ENCODE assay signal across 11 cellular contexts in genomic region chr12:6370576-6370935, GRCh38. TPM values are rescaled to one million over a fixed set of nuclear protein-coding genes. Genes with fewer than 3 reads are reported as not detected.
A peak's percentile ranks its signal among the peaks of the same experiment; 100 is the strongest.
DNase-seq lines count a peak whose midpoint lies in the region; ATAC-seq and TF ChIP-seq lines count a peak whose summit lies in the region.
"Had no signal": no experiment of that assay in that cellular context is flagged by ENCODE, and none has a peak within 500 bp of the region (broad histone marks: within the 10 kb centered on the region; RNA-seq: fewer than 3 reads in every experiment).

No MANE protein-coding gene starts in this region.

- H3K27me3 Mint-ChIP-seq in activated CD8-positive, alpha-beta T cell treated with anti-CD3 and anti-CD28 coated beads for 36 hours, result no peaks in the 10 kb centered on the region
- peaks cover 2% of the 10 kb centered on the region for H3K27me3 Mint-ChIP-seq in activated CD8-positive, alpha-beta T cell treated with anti-CD3 and anti-CD28 coated beads, Interleukin-2, amount 10 ng/mL, durations not matched to agents 7 days and 5 days (ENCODE audit: low read depth)
- H3K27me3 Mint-ChIP-seq in chondrocyte (ENCODE audit: low read depth) (no peaks in the 10 kb centered on the region), T-helper 17 cell (peaks cover 7% of the 10 kb centered on the region)
- no peaks in the 10 kb centered on the region for H3K27me3 Mint-ChIP-seq in activated naive CD8-positive, alpha-beta T cell treated with anti-CD3 and anti-CD28 coated beads for 36 hours

- peaks cover 44% of the 10 kb centered on the region for H3K4me1 Mint-ChIP-seq in activated CD8-positive, alpha-beta T cell treated with anti-CD3 and anti-CD28 coated beads for 36 hours (ENCODE audit: low read depth)
- H3K4me1 Mint-ChIP-seq in activated CD8-positive, alpha-beta T cell treated with anti-CD3 and anti-CD28 coated beads, Interleukin-2, amount 10 ng/mL, durations not matched to agents 7 days and 5 days (ENCODE audit: low read depth), result peaks cover 53% of the 10 kb centered on the region
- H3K4me1 Mint-ChIP-seq in chondrocyte (ENCODE audit: low read depth) (peaks cover 38% of the 10 kb centered on the region), T-helper 17 cell (peaks cover 19% of the 10 kb centered on the region)
- peaks cover 34% of the 10 kb centered on the region for H3K4me1 Mint-ChIP-seq in activated naive CD8-positive, alpha-beta T cell treated with anti-CD3 and anti-CD28 coated beads for 36 hours

- H3K27me3 ChIP-seq in mucosa of stomach (ENCODE audit: control insufficient read depth, insufficient read depth, low read length) (no peaks in the 10 kb centered on the region), upper lobe of right lung (no peaks in the 10 kb centered on the region)

- TF ChIP-seq CTCF in activated CD8-positive, alpha-beta T cell treated with anti-CD3 and anti-CD28 coated beads for 36 hours (IDR thresholded peaks at IDR 0.05), result no peak
- no peak for TF ChIP-seq CTCF in chondrocyte (IDR thresholded peaks at IDR 0.05)
- TF ChIP-seq CTCF in upper lobe of right lung (IDR thresholded peaks at IDR 0.05), result no peak

- intact Hi-C loops in activated CD8-positive, alpha-beta T cell treated with anti-CD3 and anti-CD28 coated beads for 36 hours (cut with micrococcal nuclease), result no loop called here
- intact Hi-C loops in upper lobe of right lung (cut with DNase I), result no loop called here

- in situ Hi-C loops in KBM-7 (cut with MboI; ENCODE audit: low pct_unique_long_range_greater_than_20kb, low sequenced_read_pairs), result no loop called here

- H3K4me3 Mint-ChIP-seq in activated CD8-positive, alpha-beta T cell treated with anti-CD3 and anti-CD28 coated beads for 36 hours, result no peak overlapping the region
- H3K4me3 Mint-ChIP-seq in activated CD8-positive, alpha-beta T cell treated with anti-CD3 and anti-CD28 coated beads, Interleukin-2, amount 10 ng/mL, durations not matched to agents 7 days and 5 days, result no peak overlapping the region
- H3K4me3 Mint-ChIP-seq in chondrocyte (ENCODE audit: unreplicated experiment), result no peak overlapping the region
- H3K4me3 Mint-ChIP-seq in activated naive CD8-positive, alpha-beta T cell treated with anti-CD3 and anti-CD28 coated beads for 36 hours, result no peak overlapping the region
- no peak overlapping the region for H3K4me3 Mint-ChIP-seq in T-helper 17 cell

- ATAC-seq in activated CD8-positive, alpha-beta T cell treated with anti-CD3 and anti-CD28 coated beads for 36 hours, result no peak
- ATAC-seq in activated CD8-positive, alpha-beta T cell treated with anti-CD3 and anti-CD28 coated beads, Interleukin-2, amount 10 ng/mL, durations not matched to agents 7 days and 5 days, result no peak
- ATAC-seq in upper lobe of right lung, result no peak
- ATAC-seq in T-helper 17 cell, result no peak

- H3K36me3 Mint-ChIP-seq in activated CD8-positive, alpha-beta T cell treated with anti-CD3 and anti-CD28 coated beads for 36 hours (ENCODE audit: low read depth), result no peaks in the 10 kb centered on the region
- no peaks in the 10 kb centered on the region for H3K36me3 Mint-ChIP-seq in activated CD8-positive, alpha-beta T cell treated with anti-CD3 and anti-CD28 coated beads, Interleukin-2, amount 10 ng/mL, durations not matched to agents 7 days and 5 days (ENCODE audit: low read depth)
- H3K36me3 Mint-ChIP-seq in chondrocyte (ENCODE audit: low read depth) (no peaks in the 10 kb centered on the region), T-helper 17 cell (ENCODE audit: low read depth) (no peaks in the 10 kb centered on the region)
- H3K36me3 Mint-ChIP-seq in activated naive CD8-positive, alpha-beta T cell treated with anti-CD3 and anti-CD28 coated beads for 36 hours, result no peaks in the 10 kb centered on the region

- H3K4me3 ChIP-seq in mucosa of stomach (ENCODE audit: low read length) (peak overlapping the region; percentile 65), upper lobe of right lung (peak overlapping the region; percentile 29)
- H3K4me3 ChIP-seq: cardiac muscle cell had no signal

- CTCF ChIA-PET in activated CD8-positive, alpha-beta T cell treated with anti-CD3 and anti-CD28 coated beads for 36 hours (lab: Charles Lee), result interaction anchor here (1.4 kb wide), 1 partner anchor 12 kb away, joined by 3 read pairs; no protein-coding TSS in a partner anchor
- CTCF ChIA-PET in activated CD8-positive, alpha-beta T cell treated with anti-CD3 and anti-CD28 coated beads, Interleukin-2, amount 10 ng/mL, durations not matched to agents 7 days and 5 days (lab: Charles Lee), result interaction anchor here (0.7 to 1.2 kb wide), 4 partner anchors 11 to 47 kb away, joined by 3 read pairs; no protein-coding TSS in a partner anchor

- H3K4me1 ChIP-seq in mucosa of stomach (ENCODE audit: control insufficient read depth, insufficient read depth, low read length) (peaks cover 51% of the 10 kb centered on the region), upper lobe of right lung (peaks cover 37% of the 10 kb centered on the region)

- H3K36me3 ChIP-seq in mucosa of stomach (ENCODE audit: control insufficient read depth, insufficient read depth, low read length) (peaks cover 4% of the 10 kb centered on the region), upper lobe of right lung (no peaks in the 10 kb centered on the region)
- H3K36me3 ChIP-seq: cardiac muscle cell had no signal

- H3K9ac ChIP-seq in mucosa of stomach (ENCODE audit: low read length), result peak overlapping the region; percentile 80

- DNase-seq in activated CD8-positive, alpha-beta T cell treated with anti-CD3 and anti-CD28 coated beads for 36 hours, result no peak
- DNase-seq in activated CD8-positive, alpha-beta T cell treated with anti-CD3 and anti-CD28 coated beads, Interleukin-2, amount 10 ng/mL, durations not matched to agents 7 days and 5 days, result no peak
- peak; percentile 53 for DNase-seq in chondrocyte (ENCODE audit: low spot score)
- no peak for DNase-seq in upper lobe of right lung
- DNase-seq in KBM-7, result no peak
- DNase-seq in activated naive CD8-positive, alpha-beta T cell treated with anti-CD3 and anti-CD28 coated beads for 36 hours, result no peak
- DNase-seq in T-helper 17 cell, result no peak
- DNase-seq: activated T-cell treated with anti-CD3 and anti-CD28 coated beads, Interleukin-2, amount 50 U/mL, for 48 hours; stimulated activated naive CD4-positive, alpha-beta T cell had no signal

- peak overlapping the region; percentile 20 for H3K27ac Mint-ChIP-seq in activated CD8-positive, alpha-beta T cell treated with anti-CD3 and anti-CD28 coated beads for 36 hours
- H3K27ac Mint-ChIP-seq in activated CD8-positive, alpha-beta T cell treated with anti-CD3 and anti-CD28 coated beads, Interleukin-2, amount 10 ng/mL, durations not matched to agents 7 days and 5 days, result no peak overlapping the region
- H3K27ac Mint-ChIP-seq in chondrocyte (ENCODE audit: unreplicated experiment) (no peak overlapping the region), T-helper 17 cell (no peak overlapping the region)
- no peak overlapping the region for H3K27ac Mint-ChIP-seq in activated naive CD8-positive, alpha-beta T cell treated with anti-CD3 and anti-CD28 coated beads for 36 hours

- peak overlapping the region; percentile 6 for H3K27ac ChIP-seq in upper lobe of right lung
- H3K27ac ChIP-seq: cardiac muscle cell had no signal

- H3K9me3 ChIP-seq in mucosa of stomach (ENCODE audit: control insufficient read depth, low read length), result no peaks in the 10 kb centered on the region
- no peaks in the 10 kb centered on the region for H3K9me3 ChIP-seq in upper lobe of right lung
- H3K9me3 ChIP-seq in T-helper 17 cell (ENCODE audit: control insufficient read depth, low read length, poor library complexity, severe bottlenecking), result no peaks in the 10 kb centered on the region

- POLR2A ChIA-PET in activated CD8-positive, alpha-beta T cell treated with anti-CD3 and anti-CD28 coated beads for 36 hours (lab: Charles Lee), result interaction anchor here (0.6 to 1.5 kb wide), 2 partner anchors 28 to 51 kb away, joined by 3 to 4 read pairs; partner anchors contain the start of gene TNFRSF1A
- POLR2A ChIA-PET in activated CD8-positive, alpha-beta T cell treated with anti-CD3 and anti-CD28 coated beads, Interleukin-2, amount 10 ng/mL, durations not matched to agents 7 days and 5 days (lab: Charles Lee), result no interaction called here

- H3K9me3 Mint-ChIP-seq in activated CD8-positive, alpha-beta T cell treated with anti-CD3 and anti-CD28 coated beads for 36 hours, result no peaks in the 10 kb centered on the region
- no peaks in the 10 kb centered on the region for H3K9me3 Mint-ChIP-seq in activated CD8-positive, alpha-beta T cell treated with anti-CD3 and anti-CD28 coated beads, Interleukin-2, amount 10 ng/mL, durations not matched to agents 7 days and 5 days (ENCODE audit: insufficient read depth)
- no peaks in the 10 kb centered on the region for H3K9me3 Mint-ChIP-seq in chondrocyte (ENCODE audit: low read depth)
- no peaks in the 10 kb centered on the region for H3K9me3 Mint-ChIP-seq in activated naive CD8-positive, alpha-beta T cell treated with anti-CD3 and anti-CD28 coated beads for 36 hours

RNA-seq across cellular contexts. Expression of gene SCNN1A, which starts 4.8 kb away (rescaled TPM):
- 1 to 10 TPM; 2.3 to 3.8 TPM for total RNA-seq in activated CD8-positive, alpha-beta T cell treated with anti-CD3 and anti-CD28 coated beads for 36 hours
- total RNA-seq in activated CD8-positive, alpha-beta T cell treated with anti-CD3 and anti-CD28 coated beads, Interleukin-2, amount 10 ng/mL, durations not matched to agents 7 days and 5 days, result 1 to 10 TPM in 1 of 2 experiments, under 1 TPM in 1; 0.47 to 1.5 TPM
- 0.87 to 2.6 TPM (median 1.9 TPM) in 3 replicates for total RNA-seq in chondrocyte
- 199 TPM for total RNA-seq in upper lobe of right lung
- 1 to 10 TPM; 2.7 to 3.7 TPM for total RNA-seq in activated naive CD8-positive, alpha-beta T cell treated with anti-CD3 and anti-CD28 coated beads for 36 hours
- 1 to 10 TPM; 2.1 to 2.8 TPM for total RNA-seq in T-helper 17 cell

RNA-seq across cellular contexts. Expression of gene LTBR, which starts 13.4 kb away (rescaled TPM):
- total RNA-seq in activated CD8-positive, alpha-beta T cell treated with anti-CD3 and anti-CD28 coated beads for 36 hours, result 1 to 10 TPM; 1.5 to 1.6 TPM
- under 1 TPM in 1 of 2 experiments, not detected in 1; 0.34 TPM for total RNA-seq in activated CD8-positive, alpha-beta T cell treated with anti-CD3 and anti-CD28 coated beads, Interleukin-2, amount 10 ng/mL, durations not matched to agents 7 days and 5 days
- 11.8 to 46.5 TPM (median 41.1 TPM) in 3 replicates for total RNA-seq in chondrocyte
- total RNA-seq in upper lobe of right lung, result 156 TPM
- total RNA-seq in activated naive CD8-positive, alpha-beta T cell treated with anti-CD3 and anti-CD28 coated beads for 36 hours, result 1 to 10 TPM; 1.1 to 1.5 TPM
- 1 to 10 TPM in 1 of 2 donors, under 1 TPM in 1; 0.47 to 1.4 TPM for total RNA-seq in T-helper 17 cell

RNA-seq across cellular contexts. Expression of gene TNFRSF1A, which starts 28.7 kb away (rescaled TPM):
- 10 to 100 TPM; 40.6 TPM for total RNA-seq in activated CD8-positive, alpha-beta T cell treated with anti-CD3 and anti-CD28 coated beads for 36 hours
- total RNA-seq in activated CD8-positive, alpha-beta T cell treated with anti-CD3 and anti-CD28 coated beads, Interleukin-2, amount 10 ng/mL, durations not matched to agents 7 days and 5 days, result 10 to 100 TPM; 58.8 to 63.4 TPM
- 88.5 to 128 TPM (median 127 TPM) in 3 replicates for total RNA-seq in chondrocyte
- total RNA-seq in upper lobe of right lung, result 185 TPM
- 10 to 100 TPM; 44.8 to 49.1 TPM for total RNA-seq in activated naive CD8-positive, alpha-beta T cell treated with anti-CD3 and anti-CD28 coated beads for 36 hours
- total RNA-seq in T-helper 17 cell, result 10 to 100 TPM; 22.4 to 23.0 TPM

Comparison
In these comparisons a context has a peak if more than half of its experiments do, and no peak if none do; other contexts are left out.
1. RNA of gene SCNN1A, which starts 4.8 kb away (total RNA-seq): 199 TPM in upper lobe of right lung (single experiment); 2.3 to 3.8 TPM in activated CD8-positive, alpha-beta T cell treated with anti-CD3 and anti-CD28 coated beads for 36 hours, 2.7 to 3.7 TPM in activated naive CD8-positive, alpha-beta T cell treated with anti-CD3 and anti-CD28 coated beads for 36 hours, 2.1 to 2.8 TPM in T-helper 17 cell, 0.47 to 1.5 TPM in activated CD8-positive, alpha-beta T cell treated with anti-CD3 and anti-CD28 coated beads, Interleukin-2, amount 10 ng/mL, durations not matched to agents 7 days and 5 days and 0.87 to 2.6 TPM in chondrocyte; every median in the first group is over 10 times any median in the second.